ENCODE assay signal across 25 cellular contexts in genomic region chr11:68594123-68594522, GRCh38.
DNase-seq lines count a peak whose midpoint lies in the region; ATAC-seq and TF ChIP-seq lines count a peak whose summit lies in the region.
"Had no signal": no experiment of that assay in that cellular context is flagged by ENCODE, and none has a peak within 500 bp of the region (broad histone marks: within the 10 kb centered on the region; RNA-seq: fewer than 3 reads in every experiment).

No MANE protein-coding gene starts in this region.

- no peaks in the 10 kb centered on the region for H3K9me3 ChIP-seq in T-helper 17 cell (ENCODE audit: control insufficient read depth, low read length, poor library complexity, severe bottlenecking)
- no peaks in the 10 kb centered on the region for H3K9me3 ChIP-seq in endodermal cell (ENCODE audit: control insufficient read depth, low read length)
- H3K9me3 ChIP-seq in aorta (ENCODE audit: control insufficient read depth, low read length) = no peaks in the 10 kb centered on the region
- H3K9me3 ChIP-seq: A549; BLaER1 treated with 17β-estradiol and CSF1 and Interleukin-3, amounts not matched to agents 10 nM and 100 nM; HAP-1; MG63 had no signal

- intact Hi-C loops in aorta (cut with DNase I) = no loop called here

- H3K27me3 ChIP-seq in endodermal cell (ENCODE audit: control insufficient read depth, insufficient read depth, low read length, poor library complexity, severe bottlenecking) (no peaks in the 10 kb centered on the region), aorta (ENCODE audit: control insufficient read depth in 1 of 2, insufficient read depth in 2 of 2, low read length in 1 of 2) (no peaks in the 10 kb centered on the region)
- H3K27me3 ChIP-seq: BLaER1 treated with 17β-estradiol and CSF1 and Interleukin-3, amounts not matched to agents 10 nM and 100 nM; MG63 had no signal

- peak overlapping the region; percentile 21 for H3K27ac Mint-ChIP-seq in activated naive CD8-positive, alpha-beta T cell treated with anti-CD3 and anti-CD28 coated beads for 36 hours
- H3K27ac Mint-ChIP-seq in activated naive CD8-positive, alpha-beta T cell treated with anti-CD3 and anti-CD28 coated beads, Interleukin-2, amount 50 U/mL, for 24 hours = no peak overlapping the region
- H3K27ac Mint-ChIP-seq in T-helper 17 cell (peak overlapping the region; percentile 68), endodermal cell (peak overlapping the region; percentile 20)
- H3K27ac Mint-ChIP-seq in stimulated activated naive B cell treated with anti-CD40 and anti-IgM and Interleukin-4, amounts not matched to agents 10 μg/mL and 1 μg/mL and 100 μg/mL, for 72 hours = peak overlapping the region; percentile 44
- H3K27ac Mint-ChIP-seq in activated CD4-positive, alpha-beta T cell treated with anti-CD3 and anti-CD28 coated beads, Interleukin-2, amount 10 ng/mL, durations not matched to agents 7 days and 5 days = no peak overlapping the region

- no peak overlapping the region for H3K4me3 Mint-ChIP-seq in activated naive CD8-positive, alpha-beta T cell treated with anti-CD3 and anti-CD28 coated beads for 36 hours
- no peak overlapping the region for H3K4me3 Mint-ChIP-seq in activated naive CD8-positive, alpha-beta T cell treated with anti-CD3 and anti-CD28 coated beads, Interleukin-2, amount 50 U/mL, for 24 hours
- H3K4me3 Mint-ChIP-seq in T-helper 17 cell (no peak overlapping the region), endodermal cell (no peak overlapping the region)
- H3K4me3 Mint-ChIP-seq in stimulated activated naive B cell treated with anti-CD40 and anti-IgM and Interleukin-4, amounts not matched to agents 10 μg/mL and 1 μg/mL and 100 μg/mL, for 72 hours = no peak overlapping the region
- no peak overlapping the region for H3K4me3 Mint-ChIP-seq in activated CD4-positive, alpha-beta T cell treated with anti-CD3 and anti-CD28 coated beads, Interleukin-2, amount 10 ng/mL, durations not matched to agents 7 days and 5 days
- H3K4me3 Mint-ChIP-seq: CD4-positive, alpha-beta memory T cell had no signal

- CTCF ChIA-PET in activated CD4-positive, alpha-beta T cell treated with anti-CD3 and anti-CD28 coated beads, Interleukin-2, amount 10 ng/mL, durations not matched to agents 7 days and 5 days (lab: Charles Lee) = no interaction called here

- H3K36me3 Mint-ChIP-seq in activated naive CD8-positive, alpha-beta T cell treated with anti-CD3 and anti-CD28 coated beads for 36 hours = peaks cover 42% of the 10 kb centered on the region
- peaks cover 57% of the 10 kb centered on the region for H3K36me3 Mint-ChIP-seq in activated naive CD8-positive, alpha-beta T cell treated with anti-CD3 and anti-CD28 coated beads, Interleukin-2, amount 50 U/mL, for 24 hours (ENCODE audit: low read depth)
- H3K36me3 Mint-ChIP-seq in T-helper 17 cell (ENCODE audit: low read depth) (peaks cover 18% of the 10 kb centered on the region), endodermal cell (ENCODE audit: low read depth) (peaks cover 89% of the 10 kb centered on the region)
- peaks cover 52 to 69% of the 10 kb centered on the region in 2 donors for H3K36me3 Mint-ChIP-seq in stimulated activated naive B cell treated with anti-CD40 and anti-IgM and Interleukin-4, amounts not matched to agents 10 μg/mL and 1 μg/mL and 100 μg/mL, for 72 hours
- peaks cover 72% of the 10 kb centered on the region for H3K36me3 Mint-ChIP-seq in activated CD4-positive, alpha-beta T cell treated with anti-CD3 and anti-CD28 coated beads, Interleukin-2, amount 10 ng/mL, durations not matched to agents 7 days and 5 days (ENCODE audit: low read depth)

- no peaks in the 10 kb centered on the region for H3K27me3 Mint-ChIP-seq in activated naive CD8-positive, alpha-beta T cell treated with anti-CD3 and anti-CD28 coated beads for 36 hours
- H3K27me3 Mint-ChIP-seq in activated naive CD8-positive, alpha-beta T cell treated with anti-CD3 and anti-CD28 coated beads, Interleukin-2, amount 50 U/mL, for 24 hours = no peaks in the 10 kb centered on the region
- H3K27me3 Mint-ChIP-seq in T-helper 17 cell (no peaks in the 10 kb centered on the region), endodermal cell (ENCODE audit: insufficient read depth) (no peaks in the 10 kb centered on the region)
- no peaks in the 10 kb centered on the region for H3K27me3 Mint-ChIP-seq in stimulated activated naive B cell treated with anti-CD40 and anti-IgM and Interleukin-4, amounts not matched to agents 10 μg/mL and 1 μg/mL and 100 μg/mL, for 72 hours
- no peaks in the 10 kb centered on the region for H3K27me3 Mint-ChIP-seq in activated CD4-positive, alpha-beta T cell treated with anti-CD3 and anti-CD28 coated beads, Interleukin-2, amount 10 ng/mL, durations not matched to agents 7 days and 5 days
- H3K27me3 Mint-ChIP-seq: CD4-positive, alpha-beta memory T cell had no signal

- POLR2A ChIA-PET in activated CD4-positive, alpha-beta T cell treated with anti-CD3 and anti-CD28 coated beads, Interleukin-2, amount 10 ng/mL, durations not matched to agents 7 days and 5 days (lab: Charles Lee) = no interaction called here

- H3K9me3 Mint-ChIP-seq in activated naive CD8-positive, alpha-beta T cell treated with anti-CD3 and anti-CD28 coated beads for 36 hours = no peaks in the 10 kb centered on the region
- H3K9me3 Mint-ChIP-seq in activated naive CD8-positive, alpha-beta T cell treated with anti-CD3 and anti-CD28 coated beads, Interleukin-2, amount 50 U/mL, for 24 hours = no peaks in the 10 kb centered on the region
- H3K9me3 Mint-ChIP-seq in endodermal cell = no peaks in the 10 kb centered on the region
- no peaks in the 10 kb centered on the region for H3K9me3 Mint-ChIP-seq in stimulated activated naive B cell treated with anti-CD40 and anti-IgM and Interleukin-4, amounts not matched to agents 10 μg/mL and 1 μg/mL and 100 μg/mL, for 72 hours
- H3K9me3 Mint-ChIP-seq in activated CD4-positive, alpha-beta T cell treated with anti-CD3 and anti-CD28 coated beads, Interleukin-2, amount 10 ng/mL, durations not matched to agents 7 days and 5 days = no peaks in the 10 kb centered on the region

- H3K4me1 Mint-ChIP-seq in activated naive CD8-positive, alpha-beta T cell treated with anti-CD3 and anti-CD28 coated beads for 36 hours = no peaks in the 10 kb centered on the region
- H3K4me1 Mint-ChIP-seq in activated naive CD8-positive, alpha-beta T cell treated with anti-CD3 and anti-CD28 coated beads, Interleukin-2, amount 50 U/mL, for 24 hours = no peaks in the 10 kb centered on the region
- H3K4me1 Mint-ChIP-seq in T-helper 17 cell = peaks cover 9% of the 10 kb centered on the region
- H3K4me1 Mint-ChIP-seq in endodermal cell = peaks cover 7% of the 10 kb centered on the region
- H3K4me1 Mint-ChIP-seq in stimulated activated naive B cell treated with anti-CD40 and anti-IgM and Interleukin-4, amounts not matched to agents 10 μg/mL and 1 μg/mL and 100 μg/mL, for 72 hours = peaks cover 0 to 3% of the 10 kb centered on the region in 2 donors
- H3K4me1 Mint-ChIP-seq in activated CD4-positive, alpha-beta T cell treated with anti-CD3 and anti-CD28 coated beads, Interleukin-2, amount 10 ng/mL, durations not matched to agents 7 days and 5 days = no peaks in the 10 kb centered on the region

- DNase-seq in activated naive CD8-positive, alpha-beta T cell treated with anti-CD3 and anti-CD28 coated beads for 36 hours = no peak
- DNase-seq in activated naive CD8-positive, alpha-beta T cell treated with anti-CD3 and anti-CD28 coated beads, Interleukin-2, amount 50 U/mL, for 24 hours = no peak
- no peak for DNase-seq in T-helper 17 cell
- DNase-seq in endodermal cell = no peak
- no peak for DNase-seq in stimulated activated naive B cell treated with anti-CD40 and anti-IgM and Interleukin-4, amounts not matched to agents 10 μg/mL and 1 μg/mL and 100 μg/mL, for 72 hours
- DNase-seq in activated CD4-positive, alpha-beta T cell treated with anti-CD3 and anti-CD28 coated beads, Interleukin-2, amount 10 ng/mL, durations not matched to agents 7 days and 5 days = no peak
- DNase-seq in aorta = no peak
- DNase-seq: AML-193; CD4-positive, alpha-beta memory T cell; COR-L47; GOT3; IMR-90; KG1; MG63; NCI-H1105 treated with DMSO at 0.1 percent for 48 hours; NCI-H146; NCI-H2029; NCI-H446 treated with DMSO at 0.1 percent for 48 hours; NCI-H526; NCI-H82; NK-92 treated with Interleukin-12 subunit alpha and Interleukin-12 subunit beta, amount 100 ng/mL, for 24 hours; PC-3 had no signal

- WGBS in endodermal cell (ENCODE audit: insufficient coverage in 1 of 2, insufficient read length in 1 of 2), 2 experiments = 99% methylated on average over 4 of the region's 4 CpGs; no CpG with 5 or more reads in 1 of the 2 experiments
- WGBS in aorta, 2 donors = 94 to 95% methylated on average over 4 of the region's 4 CpGs

- no peak overlapping the region for H3K9ac ChIP-seq in endodermal cell (ENCODE audit: extremely low read depth, low read length, poor library complexity, severe bottlenecking)
- H3K9ac ChIP-seq: BLaER1 treated with 17β-estradiol and CSF1 and Interleukin-3, amounts not matched to agents 10 nM and 100 nM had no signal

- no peak overlapping the region for H3K4me3 ChIP-seq in endodermal cell (ENCODE audit: low read length)
- no peak overlapping the region for H3K4me3 ChIP-seq in aorta (ENCODE audit: low read length in 2 of 2)
- H3K4me3 ChIP-seq: A549; BLaER1 treated with 17β-estradiol and CSF1 and Interleukin-3, amounts not matched to agents 10 nM and 100 nM; HAP-1; MG63 had no signal

- peaks cover 97% of the 10 kb centered on the region for H3K36me3 ChIP-seq in endodermal cell (ENCODE audit: control insufficient read depth, insufficient read depth, low read length)
- peaks cover 3 to 21% of the 10 kb centered on the region in 2 donors for H3K36me3 ChIP-seq in aorta (ENCODE audit: control insufficient read depth in 1 of 2, insufficient read depth in 2 of 2, low read length in 1 of 2)

- no peaks in the 10 kb centered on the region for H3K4me1 ChIP-seq in endodermal cell (ENCODE audit: control insufficient read depth, insufficient read depth, low read length)
- H3K4me1 ChIP-seq in aorta (ENCODE audit: control insufficient read depth in 1 of 2, insufficient read depth in 2 of 2, low read length in 2 of 2) = no peaks in the 10 kb centered on the region
- H3K4me1 ChIP-seq: A549 had no signal

- TF ChIP-seq CTCF in endodermal cell (conservative IDR thresholded peaks at IDR 0.05) = no peak

- ATAC-seq in activated naive CD8-positive, alpha-beta T cell treated with anti-CD3 and anti-CD28 coated beads, Interleukin-2, amount 50 U/mL, for 24 hours = no peak
- ATAC-seq in T-helper 17 cell = no peak
- ATAC-seq in stimulated activated naive B cell treated with anti-CD40 and anti-IgM and Interleukin-4, amounts not matched to agents 10 μg/mL and 1 μg/mL and 100 μg/mL, for 72 hours (replicated peaks) = no peak
- ATAC-seq in aorta (ENCODE audit: low FRiP score) = no peak
- ATAC-seq: A549, PC-3 had no signal

- H3K27ac ChIP-seq in endodermal cell (ENCODE audit: low read depth, low read length) = no peak overlapping the region
- no peak overlapping the region for H3K27ac ChIP-seq in aorta (ENCODE audit: low read depth in 1 of 2, low read length in 2 of 2)
- H3K27ac ChIP-seq: A549; BLaER1 treated with 17β-estradiol and CSF1 and Interleukin-3, amounts not matched to agents 10 nM and 100 nM had no signal

Comparison
In these comparisons a context has a peak if more than half of its experiments do, and no peak if none do; other contexts are left out.
1. H3K27ac Mint-ChIP-seq: peak in activated naive CD8-positive, alpha-beta T cell treated with anti-CD3 and anti-CD28 coated beads for 36 hours (single experiment), T-helper 17 cell (single experiment), endodermal cell (single experiment) and stimulated activated naive B cell treated with anti-CD40 and anti-IgM and Interleukin-4, amounts not matched to agents 10 μg/mL and 1 μg/mL and 100 μg/mL, for 72 hours (single experiment); none in activated naive CD8-positive, alpha-beta T cell treated with anti-CD3 and anti-CD28 coated beads, Interleukin-2, amount 50 U/mL, for 24 hours (single experiment) and activated CD4-positive, alpha-beta T cell treated with anti-CD3 and anti-CD28 coated beads, Interleukin-2, amount 10 ng/mL, durations not matched to agents 7 days and 5 days (single experiment).